Comparison of ENCODE assay signal across 12 cellular contexts in the genomic region with DNA sequence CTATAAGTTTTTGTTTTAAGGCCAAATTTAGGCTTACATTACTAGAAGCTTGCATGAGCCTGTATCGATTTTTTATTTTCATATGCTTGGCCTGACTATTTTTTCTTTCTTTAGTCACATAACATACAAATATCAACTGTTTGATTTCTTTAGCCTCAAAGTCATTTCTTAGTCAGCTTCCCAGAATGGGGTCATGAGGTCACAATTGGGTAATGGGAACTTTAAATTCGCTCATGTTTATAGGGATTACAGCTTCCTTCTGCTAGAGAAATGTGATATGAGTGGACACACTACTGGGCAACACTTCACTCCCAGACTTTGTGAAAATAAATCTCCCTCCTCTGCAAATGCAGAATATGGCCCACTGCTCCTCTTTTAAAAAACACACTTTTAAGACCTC. TPM values are rescaled to one million over a fixed set of nuclear protein-coding genes. Genes with fewer than 3 reads are reported as not detected.
DNase-seq lines count a peak whose midpoint lies in the region; ATAC-seq, FAIRE-seq and TF ChIP-seq lines count a peak whose summit lies in the region.
"Had no signal": no experiment of that assay in that cellular context is flagged by ENCODE, and none has a peak within 500 bp of the region (broad histone marks: within the 10 kb centered on the region; RNA-seq: fewer than 3 reads in every experiment).

No MANE protein-coding gene starts in this region.

- no peak overlapping the region for H3K27ac ChIP-seq in K562 (ENCODE audit: extremely low read depth, low read depth, low read length)

- BruUV-seq in K562 (replicated peaks; lab: Mats Ljungman, UMichigan) = no TSS peak

- H3K9me1 ChIP-seq in K562 (ENCODE audit: control insufficient read depth, insufficient read depth, low read length) = peaks cover 3% of the 10 kb centered on the region

- H3K27me3 ChIP-seq in K562 (ENCODE audit: control insufficient read depth in 2 of 2, insufficient read depth in 2 of 2, low read length in 2 of 2) (no peaks in the 10 kb centered on the region), skeletal muscle satellite cell (ENCODE audit: control insufficient read depth, insufficient read depth, low read length) (no peaks in the 10 kb centered on the region)

- TF ChIP-seq POLR2A in K562 (conservative IDR thresholded peaks at IDR 0.05) = no peak

- WGBS in K562 (ENCODE audit: insufficient coverage, low coverage, missing lambda C conversion rate) = 19% methylated on average over 2 of the region's 2 CpGs

- peaks cover 42% of the 10 kb centered on the region for H3K4me1 Mint-ChIP-seq in activated CD4-positive, alpha-beta T cell treated with anti-CD3 and anti-CD28 coated beads for 36 hours

- H3K27me3 Mint-ChIP-seq in activated CD4-positive, alpha-beta T cell treated with anti-CD3 and anti-CD28 coated beads for 36 hours = no peaks in the 10 kb centered on the region

- TF ChIP-seq CTCF in K562 (IDR thresholded peaks at IDR 0.05 in 2 of 3, conservative IDR thresholded peaks at IDR 0.05 in 1 of 3; ENCODE audit: insufficient read depth in 2 of 3, low read depth in 1 of 3, low read length in 3 of 3) = no peak
- no peak for TF ChIP-seq CTCF in GM10266 (IDR thresholded peaks at IDR 0.05; ENCODE audit: control insufficient read depth, insufficient read depth, low read depth, missing control alignments)

- POLR2A ChIA-PET in activated CD4-positive, alpha-beta T cell treated with anti-CD3 and anti-CD28 coated beads for 36 hours (lab: Charles Lee) = no interaction called here
- POLR2A ChIA-PET in K562 (lab: Yijun Ruan, JAX) = interaction anchor here (0.9 to 1.3 kb wide), 3 partner anchors 8 to 59 kb away, joined by 5 to 6 read pairs (median 5); no protein-coding TSS in a partner anchor

- FAIRE-seq in K562 (lab: Jason Lieb, UNC) = no peak

- H3K9me3 Mint-ChIP-seq in activated CD4-positive, alpha-beta T cell treated with anti-CD3 and anti-CD28 coated beads for 36 hours (ENCODE audit: low read depth) = no peaks in the 10 kb centered on the region

- no peaks in the 10 kb centered on the region for H3K36me3 Mint-ChIP-seq in activated CD4-positive, alpha-beta T cell treated with anti-CD3 and anti-CD28 coated beads for 36 hours (ENCODE audit: low read depth)

- no peak for DNase-seq in activated CD4-positive, alpha-beta T cell treated with anti-CD3 and anti-CD28 coated beads for 36 hours
- DNase-seq in activated CD4-positive, alpha-beta T cell treated with anti-CD3 and anti-CD28 coated beads for 4 hours = no peak
- DNase-seq in K562 (ENCODE audit: extremely low read depth in 1 of 4, low spot score in 3 of 4) = no peak
- DNase-seq in GM10266 (ENCODE audit: extremely low spot score) = no peak
- no peak for DNase-seq in NCI-H2029 (lab: John Stamatoyannopoulos, UW)
- DNase-seq: ACHN; activated CD8-positive, alpha-beta memory T cell treated with anti-CD3 and anti-CD28 coated beads, Interleukin-2, amount 50 U/mL, for 4 hours; islet precursor cell; NCI-H1048 had no signal

- H3K9me3 ChIP-seq in K562 (replicated peaks; ENCODE audit: control insufficient read depth, insufficient read depth, low read depth, low read length) (no peaks in the 10 kb centered on the region), skeletal muscle satellite cell (replicated peaks; ENCODE audit: low read length) (no peaks in the 10 kb centered on the region)

- H3K4me1 ChIP-seq in K562 (replicated peaks in 1 of 2; ENCODE audit: control insufficient read depth in 2 of 2, insufficient read depth in 2 of 2, low read length in 2 of 2) = peaks cover 3 to 30% of the 10 kb centered on the region in 2 experiments; a peak in 4 of 5 replicates
- peaks cover 22% of the 10 kb centered on the region for H3K4me1 ChIP-seq in skeletal muscle satellite cell (ENCODE audit: control insufficient read depth, insufficient read depth, low read length)

- H3K9ac ChIP-seq in K562 (ENCODE audit: insufficient read depth in 1 of 2, low read depth in 2 of 2, low read length in 2 of 2) = no peak overlapping the region
- no peak overlapping the region for H3K9ac ChIP-seq in skeletal muscle satellite cell (ENCODE audit: low read depth, low read length)

- intact Hi-C loops in activated CD4-positive, alpha-beta T cell treated with anti-CD3 and anti-CD28 coated beads for 36 hours (cut with DNase I, micrococcal nuclease) = no loop called here
- intact Hi-C loops in K562 (cut with micrococcal nuclease) = no loop called here

- H3K4me2 ChIP-seq in K562 (ENCODE audit: insufficient read depth, low read length) (no peak overlapping the region), skeletal muscle satellite cell (ENCODE audit: low read length) (peak overlapping the region; percentile 29)

- no peak overlapping the region for H3K4me3 Mint-ChIP-seq in activated CD4-positive, alpha-beta T cell treated with anti-CD3 and anti-CD28 coated beads for 36 hours

- H4K20me1 ChIP-seq in K562 (replicated peaks; ENCODE audit: control insufficient read depth, insufficient read depth, low read length) = no peaks in the 10 kb centered on the region

- TF ChIP-seq RAD21 in K562 (CRISPR knock-in tag; conservative IDR thresholded peaks at IDR 0.05 in 1 of 2, IDR thresholded peaks at IDR 0.05 in 1 of 2) = no peak

- CTCF ChIA-PET in activated CD4-positive, alpha-beta T cell treated with anti-CD3 and anti-CD28 coated beads for 36 hours (lab: Charles Lee) = interaction anchor here (0.7 kb wide), 2 partner anchors 87 to 108 kb away, joined by 3 to 4 read pairs; no protein-coding TSS in a partner anchor
- CTCF ChIA-PET in K562 (lab: Yijun Ruan, JAX; ENCODE audit: low intra/inter-chr PET ratio) = no interaction called here

- H3K4me3 ChIP-seq in K562 = no peak overlapping the region
- H3K4me3 ChIP-seq in skeletal muscle satellite cell (ENCODE audit: low read length) = no peak overlapping the region

- peak overlapping the region; percentile 62 for H3K27ac Mint-ChIP-seq in activated CD4-positive, alpha-beta T cell treated with anti-CD3 and anti-CD28 coated beads for 36 hours

- H3K36me3 ChIP-seq in K562 (ENCODE audit: control insufficient read depth, insufficient read depth, low read length) (no peaks in the 10 kb centered on the region), skeletal muscle satellite cell (ENCODE audit: insufficient read depth, low read length) (no peaks in the 10 kb centered on the region)

- no peaks in the 10 kb centered on the region for H3K79me2 ChIP-seq in K562 (ENCODE audit: control insufficient read depth, insufficient read depth, low read length)

- in situ Hi-C loops in K562 (cut with MboI) = loop anchor here (25.0 kb wide), 1 partner anchor 653 kb away; no protein-coding TSS in a partner anchor

- no peak for TF ChIP-seq EP300 in K562 (IDR thresholded peaks at IDR 0.05; ENCODE audit: low read length)

- no peak for ATAC-seq in activated CD4-positive, alpha-beta T cell treated with anti-CD3 and anti-CD28 coated beads for 36 hours
- ATAC-seq in HG03520 (IDR thresholded peaks at IDR 0.05; ENCODE audit: unreplicated experiment) (peak; percentile 6), K562 (0 out of 3 replicates have a peak, but pooled peaks have one; percentile 20), esophagus mucosa (no peak)

- H2AFZ ChIP-seq in K562 (ENCODE audit: low read depth, low read length) = peak overlapping the region; percentile 62

TF ChIP-seq in K562, 482 proteins besides CTCF, POLR2A, EP300 and RAD21:
- TF ChIP-seq CEBPG (CRISPR knock-in tag; IDR thresholded peaks at IDR 0.05) (no peak), CEBPG (tag; conservative IDR thresholded peaks at IDR 0.05 in 1 of 2, IDR thresholded peaks at IDR 0.05 in 1 of 2) (peak; percentile 21 to 43; a peak in 1 of 4 replicates), NFE2 (IDR thresholded peaks at IDR 0.05; ENCODE audit: low read depth) (no peak)

RNA-seq across cellular contexts. Expression of a gene that starts 9.1 kb away (rescaled TPM):
- 10 to 100 TPM; 18.5 to 23.5 TPM for total RNA-seq in activated CD4-positive, alpha-beta T cell treated with anti-CD3 and anti-CD28 coated beads for 36 hours
- 28.7 and 54.2 TPM in 2 replicates for total RNA-seq in K562 (2011; cell fraction: chromatin; rRNA removed; ENCODE audit: low replicate concordance)
- 10.3 and 12.6 TPM in 2 replicates for total RNA-seq in K562 (2011; cell fraction: nucleolus; rRNA removed)
- total RNA-seq in K562 (2011; cell fraction: nucleoplasm; rRNA removed) = 17.4 and 19.8 TPM in 2 replicates
- total RNA-seq in K562 (2014; rRNA removed) (15.1 and 15.8 TPM in 2 replicates), K562 (2014; rRNA removed; fragmentation: Illumina TruSeq; extraction: Trizol) (23.6 and 27.5 TPM in 2 replicates), K562 (2015; rRNA removed; fragmentation: Illumina TruSeq; extraction: Trizol) (29.4 TPM in 2 replicates), K562 (2021) (14.6 and 16.1 TPM in 2 replicates), esophagus mucosa (34.4 TPM)
- polyA plus RNA-seq in K562 (2011; rRNA removed) (11.9 and 12.2 TPM in 2 replicates), K562 (2014; fragmentation: Illumina TruSeq; extraction: Trizol) (18.3 and 20.4 TPM in 2 replicates), K562 (2014; fragmentation: Nextera tagmentation; extraction: Ambion mirVana) (1 to 10 TPM; 2.4 to 3.5 TPM), K562 (2014; rRNA removed) (8.3 and 9.8 TPM in 2 replicates)
- 3.2 and 4.4 TPM in 2 replicates for polyA plus RNA-seq in K562 (2011; cell fraction: cytosol; rRNA removed)
- polyA plus RNA-seq in K562 (2011; cell fraction: nucleus; rRNA removed) = 9.7 and 13.4 TPM in 2 replicates
- polyA plus RNA-seq in K562 (2012) = 15.9 and 21.4 TPM in 2 replicates
- polyA minus RNA-seq in K562 (2011; rRNA and poly(A)+ RNA removed) = 16.7 and 20.8 TPM in 2 replicates
- 9.1 and 11.1 TPM in 2 replicates for polyA minus RNA-seq in K562 (2011; cell fraction: cytosol; rRNA and poly(A)+ RNA removed)
- 17.1 and 47.2 TPM in 2 replicates for polyA minus RNA-seq in K562 (2011; cell fraction: nucleus; rRNA and poly(A)+ RNA removed)
- 39.3 and 47.9 TPM in 2 replicates for total RNA-seq in skeletal muscle satellite cell (2012; rRNA removed)

Comparison
In these comparisons a context has a peak if more than half of its experiments do, and no peak if none do; other contexts are left out.
1. ATAC-seq: peak in HG03520 (single experiment) and K562 (single experiment); none in activated CD4-positive, alpha-beta T cell treated with anti-CD3 and anti-CD28 coated beads for 36 hours (single experiment) and esophagus mucosa (single experiment).